ENCODE assay signal across 22 cellular contexts in genomic region chr1:36139521-36139920, GRCh38. TPM values are rescaled to one million over a fixed set of nuclear protein-coding genes. Genes with fewer than 3 reads are reported as not detected.
A peak's percentile ranks its signal among the peaks of the same experiment; 100 is the strongest.
DNase-seq lines count a peak whose midpoint lies in the region; ATAC-seq and TF ChIP-seq lines count a peak whose summit lies in the region.
"Had no signal": no experiment of that assay in that cellular context is flagged by ENCODE, and none has a peak within 500 bp of the region (broad histone marks: within the 10 kb centered on the region; RNA-seq: fewer than 3 reads in every experiment).

No MANE protein-coding gene starts in this region.

- H3K4me3 Mint-ChIP-seq in activated T-cell treated with anti-CD3 and anti-CD28 coated beads, Interleukin-2, amount 50 U/mL, for 24 hours = no peak overlapping the region
- H3K4me3 Mint-ChIP-seq: CD4-positive, alpha-beta memory T cell had no signal

- no peak for TF ChIP-seq POLR2A in thyroid gland (IDR thresholded peaks at IDR 0.05)

- H3K18ac ChIP-seq in mesenchymal stem cell (ENCODE audit: low read depth in 1 of 2, low read length in 2 of 2) = no peak overlapping the region

- H4K8ac ChIP-seq in mesenchymal stem cell (ENCODE audit: low read length) = no peak overlapping the region

- H3K36me3 Mint-ChIP-seq in activated T-cell treated with anti-CD3 and anti-CD28 coated beads, Interleukin-2, amount 50 U/mL, for 24 hours (ENCODE audit: low read depth) = peaks cover 67% of the 10 kb centered on the region

- H3K27ac ChIP-seq in RWPE2 (ENCODE audit: poor library complexity, severe bottlenecking) (peak overlapping the region; percentile 53), mesenchymal stem cell (ENCODE audit: low read length, poor library complexity, severe bottlenecking) (no peak overlapping the region), thyroid gland (peak overlapping the region; percentile 85 to 93 (median 86))
- H3K27ac ChIP-seq: A549, BLaER1 had no signal

- H3K4me2 ChIP-seq in mesenchymal stem cell (ENCODE audit: low read length, poor library complexity, severe bottlenecking) = no peak overlapping the region
- H3K4me2 ChIP-seq: A549, BLaER1 had no signal

- peaks cover 41% of the 10 kb centered on the region for H3K4me1 Mint-ChIP-seq in activated T-cell treated with anti-CD3 and anti-CD28 coated beads, Interleukin-2, amount 50 U/mL, for 24 hours (ENCODE audit: low read depth)

- H2BK15ac ChIP-seq in mesenchymal stem cell (ENCODE audit: low read depth, poor library complexity, severe bottlenecking) = no peak overlapping the region

- H3K79me1 ChIP-seq in mesenchymal stem cell (replicated peaks; ENCODE audit: low read length, poor library complexity, severe bottlenecking) = peaks cover 23% of the 10 kb centered on the region

- H3K27ac Mint-ChIP-seq in activated T-cell treated with anti-CD3 and anti-CD28 coated beads, Interleukin-2, amount 50 U/mL, for 24 hours = peak overlapping the region; percentile 84

- no peak overlapping the region for H3K4ac ChIP-seq in mesenchymal stem cell (ENCODE audit: low read depth in 1 of 2, low read length in 2 of 2)

- no peaks in the 10 kb centered on the region for H3K9me3 ChIP-seq in RWPE2 (ENCODE audit: severe bottlenecking)
- H3K9me3 ChIP-seq in mesenchymal stem cell (ENCODE audit: control insufficient read depth, low read length) = no peaks in the 10 kb centered on the region
- no peaks in the 10 kb centered on the region for H3K9me3 ChIP-seq in thyroid gland
- H3K9me3 ChIP-seq: A549, BLaER1 had no signal

- no peaks in the 10 kb centered on the region for H3K27me3 ChIP-seq in RWPE2 (ENCODE audit: insufficient read depth, poor library complexity, severe bottlenecking)
- no peaks in the 10 kb centered on the region for H3K27me3 ChIP-seq in mesenchymal stem cell (ENCODE audit: control insufficient read depth in 1 of 2, insufficient read depth in 1 of 2, low read length in 2 of 2)
- H3K27me3 ChIP-seq in thyroid gland = no peaks in the 10 kb centered on the region
- H3K27me3 ChIP-seq: BLaER1 had no signal

- H2BK12ac ChIP-seq in mesenchymal stem cell (ENCODE audit: low read length in 2 of 2) = no peak overlapping the region

- H3K14ac ChIP-seq in mesenchymal stem cell (ENCODE audit: low read length in 2 of 2) = no peak overlapping the region

- H3K27me3 Mint-ChIP-seq in activated T-cell treated with anti-CD3 and anti-CD28 coated beads, Interleukin-2, amount 50 U/mL, for 24 hours = no peaks in the 10 kb centered on the region
- H3K27me3 Mint-ChIP-seq: CD4-positive, alpha-beta memory T cell had no signal

- peaks cover 28% of the 10 kb centered on the region for H3K4me1 ChIP-seq in RWPE2 (ENCODE audit: insufficient read depth, poor library complexity, severe bottlenecking)
- H3K4me1 ChIP-seq in mesenchymal stem cell (ENCODE audit: control insufficient read depth, insufficient read depth, low read depth, low read length) = peaks cover under 1% of the 10 kb centered on the region
- peaks cover 40 to 69% of the 10 kb centered on the region in 2 donors for H3K4me1 ChIP-seq in thyroid gland
- H3K4me1 ChIP-seq: A549 had no signal

- no peak for DNase-seq in activated T-cell treated with anti-CD3 and anti-CD28 coated beads, Interleukin-2, amount 50 U/mL, for 24 hours
- DNase-seq in activated T-cell treated with anti-CD3 and anti-CD28 coated beads for 4 hours (no peak), RWPE2 (ENCODE audit: low spot score) (no peak), mesenchymal stem cell (no peak), thyroid gland (no peak), kidney glomerular epithelial cell (lab: John Stamatoyannopoulos, UW) (no peak), A172 (ENCODE audit: low spot score) (no peak)
- DNase-seq in stimulated activated CD4-positive, alpha-beta T cell treated with anti-CD3 and anti-CD28 coated beads, Interleukin-4, amount 100 ng/mL, for 1 hour = no peak
- DNase-seq: CD4-positive, alpha-beta memory T cell; DMS53; EL; KBM-7; NCI-H1105; NCI-H2081; NCI-H510A; NCI-H748 treated with DMSO at 0.1 percent for 48 hours; RPMI8226; SIG-M5 had no signal

- ATAC-seq in RWPE2 (ENCODE audit: low read depth) = no peak
- ATAC-seq: A549, HepG2 had no signal

- peak overlapping the region; percentile 20 for H3K9ac ChIP-seq in mesenchymal stem cell (ENCODE audit: low read length)
- H3K9ac ChIP-seq: BLaER1 had no signal

- H2BK5ac ChIP-seq in mesenchymal stem cell (ENCODE audit: low read depth, low read length, poor library complexity, severe bottlenecking) = no peak overlapping the region

- H4K91ac ChIP-seq in mesenchymal stem cell (ENCODE audit: low read length) = no peak overlapping the region

- intact Hi-C loops in thyroid gland (cut with DNase I) = loop anchor here (5.0 kb wide), 1 partner anchor 42 kb away; no protein-coding TSS in a partner anchor

- no peak overlapping the region for H2AK5ac ChIP-seq in mesenchymal stem cell (ENCODE audit: low read length, severe bottlenecking)

- H3K9me3 Mint-ChIP-seq in activated T-cell treated with anti-CD3 and anti-CD28 coated beads, Interleukin-2, amount 50 U/mL, for 24 hours = no peaks in the 10 kb centered on the region
- H3K9me3 Mint-ChIP-seq: CD4-positive, alpha-beta memory T cell had no signal

- 93% methylated on average over 5 of the region's 5 CpGs for WGBS in mesenchymal stem cell
- WGBS in thyroid gland, 2 donors = 85 to 92% methylated on average over 5 of the region's 5 CpGs

- H3K23ac ChIP-seq in mesenchymal stem cell (ENCODE audit: low read length in 2 of 2) = no peak overlapping the region

- no peak overlapping the region for H2BK120ac ChIP-seq in mesenchymal stem cell (ENCODE audit: low read depth, low read length)

- no peak overlapping the region for H3K4me3 ChIP-seq in RWPE2 (ENCODE audit: severe bottlenecking)
- H3K4me3 ChIP-seq in mesenchymal stem cell (ENCODE audit: insufficient read depth in 1 of 2, low read depth in 1 of 2, low read length in 2 of 2) = no peak overlapping the region
- H3K4me3 ChIP-seq in thyroid gland (replicated peaks in 1 of 3) = no peak overlapping the region
- H3K4me3 ChIP-seq: A549, BLaER1 had no signal

- H2AFZ ChIP-seq in mesenchymal stem cell (ENCODE audit: low read depth, low read length) = no peak overlapping the region

- H3K36me3 ChIP-seq in RWPE2 (ENCODE audit: low read depth) = peaks cover 54% of the 10 kb centered on the region
- peaks cover 23 to 37% of the 10 kb centered on the region in 2 experiments for H3K36me3 ChIP-seq in mesenchymal stem cell (ENCODE audit: control insufficient read depth in 1 of 2, insufficient read depth in 2 of 2, low read depth in 1 of 2, low read length in 2 of 2)
- H3K36me3 ChIP-seq in thyroid gland = peaks cover 13 to 16% of the 10 kb centered on the region in 2 donors

- TF ChIP-seq CTCF in RWPE2 (IDR thresholded peaks at IDR 0.05; ENCODE audit: poor library complexity, severe bottlenecking) (no peak), thyroid gland (IDR thresholded peaks at IDR 0.05) (no peak)

RNA-seq across cellular contexts. Expression of gene TRAPPC3, which starts 9.8 kb away (rescaled TPM):
- polyA plus RNA-seq in mesenchymal stem cell (2013, experiment 1 of 2) = 78.6 TPM
- 81.9 TPM for polyA plus RNA-seq in mesenchymal stem cell (2013, experiment 2 of 2)
- 100 to 1,000 TPM; 101 to 156 (median 148) TPM for total RNA-seq in thyroid gland
- 86.7 and 110 TPM in 2 replicates for total RNA-seq in A172 (2014; rRNA removed; shearing (Covaris generic))

RNA-seq across cellular contexts. Expression of gene COL8A2, which starts 14.5 kb away (rescaled TPM):
- 0.25 TPM for polyA plus RNA-seq in mesenchymal stem cell (2013, experiment 1 of 2)
- polyA plus RNA-seq in mesenchymal stem cell (2013, experiment 2 of 2) = 0.22 TPM
- total RNA-seq in thyroid gland = 10 to 100 TPM in 2 of 4 donors, 1 to 10 TPM in 2; 5.7 to 13.7 (median 10.1) TPM
- 0.62 and 0.72 TPM in 2 replicates for total RNA-seq in A172 (2014; rRNA removed; shearing (Covaris generic))
- polyA plus RNA-seq: CD4-positive, alpha-beta memory T cell had no signal

RNA-seq across cellular contexts. Expression of gene MAP7D1, which starts 16.4 kb away (rescaled TPM):
- 97.8 TPM for polyA plus RNA-seq in mesenchymal stem cell (2013, experiment 1 of 2)
- polyA plus RNA-seq in mesenchymal stem cell (2013, experiment 2 of 2) = 97.8 TPM
- total RNA-seq in thyroid gland = 10 to 100 TPM; 63.6 to 75.0 (median 68.7) TPM
- total RNA-seq in A172 (2014; rRNA removed; shearing (Covaris generic)) = 91.2 and 136 TPM in 2 replicates

RNA-seq across cellular contexts. Expression of gene ADPRS, which starts 50.8 kb away (rescaled TPM):
- 15.5 TPM for polyA plus RNA-seq in mesenchymal stem cell (2013, experiment 1 of 2)
- polyA plus RNA-seq in mesenchymal stem cell (2013, experiment 2 of 2) = 16.6 TPM
- 10 to 100 TPM; 31.8 to 50.1 (median 41.7) TPM for total RNA-seq in thyroid gland
- total RNA-seq in A172 (2014; rRNA removed; shearing (Covaris generic)) = 33.7 and 45.8 TPM in 2 replicates

RNA-seq across cellular contexts. Expression of gene TEKT2, which starts 55.6 kb away (rescaled TPM):
- 0.23 TPM for polyA plus RNA-seq in mesenchymal stem cell (2013, experiment 1 of 2)
- polyA plus RNA-seq in mesenchymal stem cell (2013, experiment 2 of 2) = 0.29 TPM
- total RNA-seq in thyroid gland = 1 to 10 TPM in 3 of 4 donors, under 1 TPM in 1; 0.89 to 4.0 (median 1.9) TPM
- not detected in 2 replicates for total RNA-seq in A172 (2014; rRNA removed; shearing (Covaris generic))
- total RNA-seq: CD4-positive, alpha-beta memory T cell; H4 had no signal
- polyA plus RNA-seq: CD4-positive, alpha-beta memory T cell had no signal
